Comparison of ENCODE assay signal across 2 cellular contexts in the genomic region with DNA sequence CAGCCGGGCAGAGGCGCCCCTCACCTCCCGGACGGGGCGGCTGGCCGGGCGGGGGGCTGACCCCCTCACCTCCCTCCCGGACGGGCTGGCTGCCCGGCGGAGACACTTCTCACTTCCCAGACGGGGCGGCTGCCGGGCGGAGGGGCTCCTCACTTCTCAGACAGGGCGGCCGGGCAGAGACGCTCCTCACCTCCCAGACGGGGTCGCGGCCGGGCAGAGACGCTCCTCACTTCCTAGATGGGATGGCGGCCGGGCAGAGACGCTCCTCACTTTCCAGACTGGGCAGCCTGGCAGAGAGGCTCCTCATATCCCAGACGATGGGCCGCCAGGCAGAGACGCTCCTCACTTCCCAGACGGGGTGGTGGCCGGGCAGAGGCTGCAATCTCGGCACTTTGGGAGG. TPM values are rescaled to one million over a fixed set of nuclear protein-coding genes. Genes with fewer than 3 reads are reported as not detected.
A peak's percentile ranks its signal among the peaks of the same experiment; 100 is the strongest.
DNase-seq lines count a peak whose midpoint lies in the region; ATAC-seq and TF ChIP-seq lines count a peak whose summit lies in the region.
"Not testable (repeated sequence)": the region's sequence is repeated elsewhere in the genome, so short reads cannot be mapped to it uniquely, and the experiment has no call there.
"Had no signal": no experiment of that assay in that cellular context is flagged by ENCODE, and none has a peak within 500 bp of the region (broad histone marks: within the 10 kb centered on the region; RNA-seq: fewer than 3 reads in every experiment).

No MANE protein-coding gene starts in this region.

- intact Hi-C loops in upper lobe of right lung (cut with DNase I), result not testable (repeated sequence)

- DNase-seq in upper lobe of right lung, result peak; percentile 22

- H3K27me3 ChIP-seq in upper lobe of right lung, result not testable (repeated sequence)

- H3K36me3 ChIP-seq in upper lobe of right lung, result peaks cover 42% of the 10 kb centered on the region

- H3K4me3 ChIP-seq in upper lobe of right lung, result not testable (repeated sequence)

- ATAC-seq in upper lobe of right lung, result not testable (repeated sequence)

- peaks cover 12% of the 10 kb centered on the region for H3K4me1 ChIP-seq in upper lobe of right lung

- not testable (repeated sequence) for TF ChIP-seq CTCF in upper lobe of right lung (IDR thresholded peaks at IDR 0.05)

- H3K9me3 ChIP-seq in upper lobe of right lung, result not testable (repeated sequence)

- H3K27ac ChIP-seq in upper lobe of right lung, result not testable (repeated sequence)

RNA-seq across cellular contexts. Expression of gene CRELD1, which starts 6.3 kb away (rescaled TPM):
- 51.4 TPM for total RNA-seq in upper lobe of right lung

RNA-seq across cellular contexts. Expression of gene PRRT3, which starts 12.3 kb away (rescaled TPM):
- 1.4 TPM for total RNA-seq in upper lobe of right lung

RNA-seq across cellular contexts. Expression of gene IL17RC, which starts 23.0 kb away (rescaled TPM):
- total RNA-seq in upper lobe of right lung, result 26.9 TPM

RNA-seq across cellular contexts. Expression of gene IL17RE, which starts 37.3 kb away (rescaled TPM):
- total RNA-seq in upper lobe of right lung, result 22.6 TPM
- total RNA-seq: B cell had no signal

RNA-seq across cellular contexts. Expression of gene EMC3, which starts 46.7 kb away (rescaled TPM):
- total RNA-seq in upper lobe of right lung, result 79.4 TPM
